12 cellular contexts compared by ENCODE assay signal in the genomic region with DNA sequence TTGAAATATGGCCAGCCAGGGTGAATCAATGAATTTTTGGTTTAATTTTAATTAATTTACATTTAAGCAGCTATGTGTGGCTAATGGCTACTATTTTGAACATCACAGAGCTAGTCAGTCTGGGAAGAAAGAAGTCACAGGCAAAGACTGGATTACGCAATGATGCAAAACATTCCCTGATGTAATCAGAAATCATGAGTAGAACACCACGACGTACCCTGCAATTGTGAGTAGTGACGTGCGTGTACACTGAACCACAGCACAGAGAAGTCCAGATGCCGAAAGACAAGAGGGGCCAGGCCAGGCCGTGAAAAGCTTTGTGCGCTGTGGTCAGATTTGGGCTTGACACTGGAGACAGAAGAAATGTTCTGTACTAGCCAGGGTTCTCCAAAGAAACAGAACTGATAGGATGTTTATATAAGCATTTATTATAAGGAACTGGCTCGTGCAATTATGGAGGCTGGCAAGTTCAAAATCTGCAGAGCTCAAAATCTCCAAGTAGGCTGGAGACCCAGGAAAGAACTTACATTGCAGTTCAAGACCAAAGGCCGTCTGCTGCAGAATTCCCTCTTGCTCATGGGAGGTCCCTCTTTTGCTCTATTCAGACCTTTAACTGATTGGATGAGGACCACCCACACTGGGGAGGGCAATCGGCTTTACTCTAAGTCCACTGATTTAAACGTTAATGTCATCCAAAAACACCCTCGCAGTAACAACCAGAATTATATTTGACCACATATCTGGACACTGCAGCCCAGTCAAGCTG.
A peak's percentile ranks its signal among the peaks of the same experiment; 100 is the strongest.
DNase-seq lines count a peak whose midpoint lies in the region; ATAC-seq, FAIRE-seq and TF ChIP-seq lines count a peak whose summit lies in the region.
"Had no signal": no experiment of that assay in that cellular context is flagged by ENCODE, and none has a peak within 500 bp of the region (broad histone marks: within the 10 kb centered on the region; RNA-seq: fewer than 3 reads in every experiment).

No MANE protein-coding gene starts in this region.

- no peak overlapping the region for H3K4me3 ChIP-seq in coronary artery
- no peak overlapping the region for H3K4me3 ChIP-seq in tibial artery

- peaks cover 0 to 63% (median 31%) of the 10 kb centered on the region in 4 donors for H3K4me1 ChIP-seq in tibial artery

- ATAC-seq in memory B cell (ENCODE audit: low read depth), result no peak
- ATAC-seq: activated CD4-positive, CD25-positive, alpha-beta regulatory T cell treated with anti-CD3 and anti-CD28 coated beads, Interleukin-2, amount 50 U/mL, for 24 hours; left colon had no signal

- H3K36me3 Mint-ChIP-seq in memory B cell, result peaks cover 10% of the 10 kb centered on the region

- no peaks in the 10 kb centered on the region for H3K9me3 ChIP-seq in tibial artery

- peaks cover 49% of the 10 kb centered on the region for H3K4me1 Mint-ChIP-seq in memory B cell

- no peak overlapping the region for H3K4me3 Mint-ChIP-seq in memory B cell

- TF ChIP-seq EP300 in Ishikawa (IDR thresholded peaks at IDR 0.05; ENCODE audit: borderline replicate concordance), result no peak

- H3K27ac Mint-ChIP-seq in memory B cell, result peak overlapping the region; percentile 55

- intact Hi-C loops in tibial artery (cut with DNase I; ENCODE audit: low total_unique reads), result no loop called here

- FAIRE-seq in RCC 7860 (lab: Jason Lieb, UNC), result no peak

- H3K27ac ChIP-seq in coronary artery (peak overlapping the region; percentile 45 to 85), tibial artery (peak overlapping the region; percentile 45 to 67)

- no peaks in the 10 kb centered on the region for H3K27me3 Mint-ChIP-seq in memory B cell

- no peak for TF ChIP-seq RAD21 in Ishikawa (IDR thresholded peaks at IDR 0.05; ENCODE audit: low read depth)

- TF ChIP-seq CTCF in coronary artery (IDR thresholded peaks at IDR 0.05), result no peak
- TF ChIP-seq CTCF in tibial artery (IDR thresholded peaks at IDR 0.05), result no peak

- no peaks in the 10 kb centered on the region for H3K36me3 ChIP-seq in tibial artery

- DNase-seq in coronary artery (ENCODE audit: low spot score) (peak; percentile 88), memory B cell (ENCODE audit: low spot score in 2 of 2) (no peak), tibial artery (peak; percentile 82 to 90), kidney glomerular epithelial cell (lab: John Stamatoyannopoulos, UW) (no peak), RCC 7860 (ENCODE audit: low spot score) (no peak), RPMI8226 (no peak), DMS79 treated with DMSO at 0.1 percent for 48 hours (lab: John Stamatoyannopoulos, UW) (no peak)
- DNase-seq: caudate nucleus, NCI-H510A had no signal

- no peaks in the 10 kb centered on the region for H3K9me3 Mint-ChIP-seq in memory B cell

- no peaks in the 10 kb centered on the region for H3K27me3 ChIP-seq in tibial artery

TF ChIP-seq in Ishikawa, 13 proteins besides CTCF, POLR2A, EP300 and RAD21:
- TF ChIP-seq, protein P1, sequence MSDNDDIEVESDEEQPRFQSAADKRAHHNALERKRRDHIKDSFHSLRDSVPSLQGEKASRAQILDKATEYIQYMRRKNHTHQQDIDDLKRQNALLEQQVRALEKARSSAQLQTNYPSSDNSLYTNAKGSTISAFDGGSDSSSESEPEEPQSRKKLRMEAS (IDR thresholded peaks at IDR 0.05), result no peak
- TF ChIP-seq CEBPB (IDR thresholded peaks at IDR 0.05) (peak; percentile 83), TEAD4 (IDR thresholded peaks at IDR 0.05) (no peak), FOXM1 (IDR thresholded peaks at IDR 0.05; ENCODE audit: borderline replicate concordance, low read depth) (no peak)

Comparison
In these comparisons a context has a peak if more than half of its experiments do, and no peak if none do; other contexts are left out.
1. DNase-seq: peak in coronary artery (single experiment) and tibial artery (2 of 2); none in memory B cell (0 of 2), kidney glomerular epithelial cell (single experiment), RCC 7860 (single experiment), RPMI8226 (single experiment) and DMS79 treated with DMSO at 0.1 percent for 48 hours (single experiment).